Comparison of ENCODE assay signal across 25 cellular contexts in the genomic region with DNA sequence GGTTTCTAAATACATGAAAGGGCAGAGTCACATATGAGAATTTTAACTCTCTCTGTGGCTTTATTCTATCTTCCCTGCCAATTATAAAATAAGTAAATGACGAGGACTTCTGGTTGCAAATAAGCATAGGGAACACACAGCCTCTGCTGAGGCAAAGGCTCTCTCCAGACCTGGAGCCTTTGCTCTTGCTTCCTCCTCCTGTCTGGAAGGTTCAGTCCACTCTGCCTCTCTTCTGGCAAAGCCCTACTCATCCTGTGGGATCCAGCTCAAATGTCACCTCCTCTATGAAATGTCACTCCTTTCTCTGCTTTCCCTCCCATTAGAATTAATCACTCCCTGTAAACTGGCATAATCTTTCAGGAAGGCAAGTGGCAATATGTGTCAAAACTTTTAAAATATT. TPM values are rescaled to one million over a fixed set of nuclear protein-coding genes. Genes with fewer than 3 reads are reported as not detected.
"Had no signal": no experiment of that assay in that cellular context is flagged by ENCODE, and none has a peak within 500 bp of the region (broad histone marks: within the 10 kb centered on the region; RNA-seq: fewer than 3 reads in every experiment).

No MANE protein-coding gene starts in this region.

- DNase-seq: activated CD4-positive, alpha-beta T cell treated with anti-CD3 and anti-CD28 coated beads for 4 hours; activated CD4-positive, alpha-beta T cell treated with anti-CD3 and anti-CD28 coated beads, Interleukin-2, amount 50 U/mL, for 48 hours; activated CD8-positive, alpha-beta memory T cell treated with anti-CD3 and anti-CD28 coated beads, Interleukin-2, amount 50 U/mL, for 4 hours; activated effector memory CD4-positive, alpha-beta T cell treated with anti-CD3 and anti-CD28 coated beads, Interleukin-2, amount 50 U/mL, for 16 hours; activated naive CD4-positive, alpha-beta T cell treated with anti-CD3 and anti-CD28 coated beads for 36 hours; activated naive CD8-positive, alpha-beta T cell treated with anti-CD3 and anti-CD28 coated beads for 36 hours; activated T-cell treated with anti-CD3 and anti-CD28 coated beads, Interleukin-2, amount 50 U/mL, for 1 hour; adrenal gland; aorta; body of pancreas; dorsolateral prefrontal cortex; effector memory CD4-positive, alpha-beta T cell; erythroblast; lower lobe of right lung; mesenchymal stem cell; natural killer cell; right lobe of liver; stimulated activated CD4-positive, alpha-beta T cell treated with anti-CD3 and anti-CD28 coated beads, Interleukin-2, amount 100 ng/mL, for 48 hours; stimulated activated naive CD4-positive, alpha-beta T cell treated with Interleukin-2 at 50 U/mL for 16 hours; T-cell had no signal

- H3K4me3 ChIP-seq: adrenal gland, body of pancreas, coronary artery, dorsolateral prefrontal cortex, gastroesophageal sphincter, lower lobe of right lung, neural progenitor cell, right lobe of liver, tibial nerve had no signal

- H3K27me3 ChIP-seq: adrenal gland, body of pancreas, dorsolateral prefrontal cortex, gastroesophageal sphincter, neural progenitor cell, right lobe of liver, tibial nerve had no signal

- ATAC-seq: body of pancreas, gastroesophageal sphincter, lower lobe of right lung, natural killer cell, right lobe of liver, T-cell had no signal

- H3K4me1 Mint-ChIP-seq: activated naive CD8-positive, alpha-beta T cell treated with anti-CD3 and anti-CD28 coated beads for 36 hours; natural killer cell; T-cell had no signal

- H3K36me3 Mint-ChIP-seq: activated naive CD8-positive, alpha-beta T cell treated with anti-CD3 and anti-CD28 coated beads for 36 hours; natural killer cell; T-cell had no signal

- H3K36me3 ChIP-seq: adrenal gland, gastroesophageal sphincter, lower lobe of right lung, neural progenitor cell had no signal

- H3K9me3 ChIP-seq: adrenal gland, body of pancreas, gastroesophageal sphincter, lower lobe of right lung, right lobe of liver, tibial nerve had no signal

- H3K4me3 Mint-ChIP-seq: activated naive CD4-positive, alpha-beta T cell treated with anti-CD3 and anti-CD28 coated beads for 36 hours; activated naive CD8-positive, alpha-beta T cell treated with anti-CD3 and anti-CD28 coated beads for 36 hours; activated T-helper 1 cell treated with anti-CD3 and anti-CD28 coated beads, Interleukin-12 subunit alpha, Interleukin-12 subunit beta, Interleukin-2, Interleukin-4 antibody, amounts not matched to agents 30 ng/mL and 10 ng/mL and 1 ng/mL, durations not matched to agents 14 hours and 24 hours and 36 hours; natural killer cell; neural progenitor cell; T-cell had no signal

- H2AFZ ChIP-seq: neural progenitor cell had no signal

- H3K4me2 ChIP-seq: neural progenitor cell had no signal

- H3K27ac Mint-ChIP-seq: activated naive CD4-positive, alpha-beta T cell treated with anti-CD3 and anti-CD28 coated beads for 36 hours; activated naive CD8-positive, alpha-beta T cell treated with anti-CD3 and anti-CD28 coated beads for 36 hours; activated T-helper 1 cell treated with anti-CD3 and anti-CD28 coated beads, Interleukin-12 subunit alpha, Interleukin-12 subunit beta, Interleukin-2, Interleukin-4 antibody, amounts not matched to agents 30 ng/mL and 10 ng/mL and 1 ng/mL, durations not matched to agents 14 hours and 24 hours and 36 hours; natural killer cell; neural progenitor cell; T-cell had no signal

- H3K4me1 ChIP-seq: adrenal gland, gastroesophageal sphincter, lower lobe of right lung, neural progenitor cell, tibial nerve had no signal

- H3K27ac ChIP-seq: adrenal gland, coronary artery, dorsolateral prefrontal cortex, gastroesophageal sphincter, lower lobe of right lung, neural progenitor cell, right lobe of liver, tibial nerve had no signal

- H3K9me3 Mint-ChIP-seq: activated naive CD4-positive, alpha-beta T cell treated with anti-CD3 and anti-CD28 coated beads for 36 hours; activated naive CD8-positive, alpha-beta T cell treated with anti-CD3 and anti-CD28 coated beads for 36 hours; activated T-helper 1 cell treated with anti-CD3 and anti-CD28 coated beads, Interleukin-12 subunit alpha, Interleukin-12 subunit beta, Interleukin-2, Interleukin-4 antibody, amounts not matched to agents 30 ng/mL and 10 ng/mL and 1 ng/mL, durations not matched to agents 14 hours and 24 hours and 36 hours; natural killer cell; neural progenitor cell; T-cell had no signal

RNA-seq across cellular contexts. Expression of gene PKP2, which starts 41.9 kb away (rescaled TPM):
- total RNA-seq: activated T-helper 1 cell treated with anti-CD3 and anti-CD28 coated beads, Interleukin-12 subunit alpha, Interleukin-12 subunit beta, Interleukin-2, Interleukin-4 antibody, amounts not matched to agents 30 ng/mL and 10 ng/mL and 1 ng/mL, durations not matched to agents 14 hours and 24 hours and 36 hours had no signal
